18 cellular contexts compared by ENCODE assay signal in the genomic region with DNA sequence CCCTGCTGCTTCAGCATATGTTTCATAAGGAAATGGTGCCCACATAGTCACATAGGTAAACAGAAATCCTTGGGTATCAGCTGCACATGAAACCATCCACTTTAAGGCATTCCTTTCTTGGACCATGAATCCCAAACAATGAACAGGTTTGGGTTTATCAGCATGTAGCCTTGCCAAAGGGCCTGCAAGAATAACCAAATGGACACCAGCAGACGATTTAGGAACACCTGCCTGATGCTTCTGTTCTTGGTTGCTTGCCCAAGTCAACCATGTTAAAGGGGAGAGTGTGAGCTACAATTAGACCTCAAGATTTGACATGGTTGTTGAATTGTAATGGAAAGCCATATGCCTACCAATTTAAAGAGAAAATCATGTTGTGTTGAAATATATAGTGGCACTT.
DNase-seq lines count a peak whose midpoint lies in the region; FAIRE-seq and TF ChIP-seq lines count a peak whose summit lies in the region.
"Had no signal": no experiment of that assay in that cellular context is flagged by ENCODE, and none has a peak within 500 bp of the region (broad histone marks: within the 10 kb centered on the region; RNA-seq: fewer than 3 reads in every experiment).

No MANE protein-coding gene starts in this region.

- H2AFZ ChIP-seq in H1 (ENCODE audit: low read length) = peak overlapping the region; percentile 30; the same call in 1 of the 2 replicates
- no peak overlapping the region for H2AFZ ChIP-seq in Karpas-422 (ENCODE audit: low read length)

- CTCF ChIA-PET in H1 (lab: Charles Lee; ENCODE audit: partially characterized antibody) = no interaction called here

- no peak for TF ChIP-seq RAD21 in H1 (IDR thresholded peaks at IDR 0.05 in 1 of 2, conservative IDR thresholded peaks at IDR 0.05 in 1 of 2; ENCODE audit: low read depth in 2 of 2, low read length in 2 of 2)

- 79% methylated on average over 1 of the region's 1 CpG; no CpG with 5 or more reads in 1 of the 2 experiments for WGBS in H1 (ENCODE audit: extremely low coverage in 1 of 2, insufficient coverage in 1 of 2, insufficient read length in 1 of 2, insufficient replicate concordance in 2 of 2, low coverage in 1 of 2, low lambda C conversion rate in 2 of 2, missing lambda C conversion rate in 1 of 2), 2 experiments
- 55 to 69% methylated on average over 1 of the region's 1 CpG for WGBS in sigmoid colon, 2 donors

- H3K9ac ChIP-seq in H1 (replicated peaks in 1 of 4; ENCODE audit: extremely low read depth in 1 of 4, low read depth in 3 of 4, low read length in 3 of 4) (no peak overlapping the region), Karpas-422 (ENCODE audit: low read length) (no peak overlapping the region)
- H3K9ac ChIP-seq: BLaER1 treated with 17β-estradiol and CSF1 and Interleukin-3, amounts not matched to agents 10 nM and 100 nM had no signal

- H3K79me2 ChIP-seq in H1 (ENCODE audit: control insufficient read depth in 1 of 2, insufficient read depth in 2 of 2, low read length in 2 of 2) = no peaks in the 10 kb centered on the region
- no peaks in the 10 kb centered on the region for H3K79me2 ChIP-seq in Karpas-422 (ENCODE audit: low read length)

- no peak for FAIRE-seq in H1 (lab: Jason Lieb, UNC)
- FAIRE-seq: GM19239 had no signal

- DNase-seq in DMS 273 (lab: John Stamatoyannopoulos, UW; ENCODE audit: unreplicated experiment) (peak; percentile 24), DMS 273 treated with DMSO at 0.1 percent for 48 hours (lab: John Stamatoyannopoulos, UW) (no peak), NCI-H1694 (lab: John Stamatoyannopoulos, UW) (peak; percentile 56), NCI-H69 (lab: John Stamatoyannopoulos, UW) (peak; percentile 90), H1 (ENCODE audit: low read depth in 1 of 2, low spot score in 2 of 2) (no peak), Karpas-422 (no peak), sigmoid colon (no peak)
- DNase-seq in NK-92 treated with Interleukin-12 subunit alpha and Interleukin-12 subunit beta, amount 100 ng/mL, for 24 hours (lab: John Stamatoyannopoulos, UW) = no peak
- DNase-seq: Calu3; CD4-positive, CD25-positive, alpha-beta regulatory T cell; DND-41; GF-D8; GOT3 had no signal

- H4K5ac ChIP-seq in H1 (ENCODE audit: insufficient read length, low read depth, low read length) = no peak overlapping the region

- no peak overlapping the region for H3K56ac ChIP-seq in H1 (replicated peaks; ENCODE audit: insufficient read length, low read depth, low read length)

- H3K4ac ChIP-seq in H1 (replicated peaks; ENCODE audit: insufficient read length, low read depth, low read length) = no peak overlapping the region

- no peak overlapping the region for H3K23ac ChIP-seq in H1 (ENCODE audit: insufficient read length)

- H3K9me3 ChIP-seq in H1 (ENCODE audit: insufficient read depth in 2 of 2, low read depth in 1 of 2, low read length in 1 of 2) (no peaks in the 10 kb centered on the region), Karpas-422 (ENCODE audit: low read length) (peaks cover 17% of the 10 kb centered on the region), sigmoid colon (no peaks in the 10 kb centered on the region)
- H3K9me3 ChIP-seq: BLaER1 treated with 17β-estradiol and CSF1 and Interleukin-3, amounts not matched to agents 10 nM and 100 nM; HAP-1 had no signal

- H2BK12ac ChIP-seq in H1 (ENCODE audit: low read depth, low read length) = no peak overlapping the region

- H3K4me1 ChIP-seq in H1 (replicated peaks in 1 of 4; ENCODE audit: control insufficient read depth in 3 of 4, insufficient read depth in 4 of 4, low read length in 3 of 4) = peaks cover 0 to 5% (median 0%) of the 10 kb centered on the region in 4 experiments; a peak in 1 of 7 replicates
- no peaks in the 10 kb centered on the region for H3K4me1 ChIP-seq in Karpas-422 (ENCODE audit: low read length)
- H3K4me1 ChIP-seq in sigmoid colon = no peaks in the 10 kb centered on the region
- H3K4me1 ChIP-seq: BLaER1 treated with 17β-estradiol and CSF1 and Interleukin-3, amounts not matched to agents 10 nM and 100 nM had no signal

- no peak overlapping the region for H2BK15ac ChIP-seq in H1 (ENCODE audit: low read length)

- H2BK120ac ChIP-seq in H1 (replicated peaks; ENCODE audit: low read depth, low read length) = no peak overlapping the region

- no peak overlapping the region for H3K27ac ChIP-seq in H1 (ENCODE audit: low read depth, low read length)
- H3K27ac ChIP-seq in Karpas-422 (ENCODE audit: low read length) = no peak overlapping the region
- no peak overlapping the region for H3K27ac ChIP-seq in sigmoid colon
- H3K27ac ChIP-seq: 22Rv1; BLaER1 treated with 17β-estradiol and CSF1 and Interleukin-3, amounts not matched to agents 10 nM and 100 nM; HL-60 had no signal

- intact Hi-C loops in sigmoid colon (cut with DNase I) = no loop called here

- no peak overlapping the region for H4K91ac ChIP-seq in H1 (replicated peaks; ENCODE audit: insufficient read length, low read length)

- POLR2A ChIA-PET in H1 (lab: Charles Lee; ENCODE audit: partially characterized antibody) = no interaction called here

- H2BK5ac ChIP-seq in H1 (ENCODE audit: low read depth, low read length) = no peak overlapping the region

- H4K20me1 ChIP-seq in H1 (replicated peaks in 1 of 2; ENCODE audit: control insufficient read depth in 1 of 2, insufficient read depth in 2 of 2, low read length in 2 of 2) (no peaks in the 10 kb centered on the region), Karpas-422 (ENCODE audit: insufficient read depth, low read depth, low read length) (no peaks in the 10 kb centered on the region)
- H4K20me1 ChIP-seq: BLaER1 treated with 17β-estradiol and CSF1 and Interleukin-3, amounts not matched to agents 10 nM and 100 nM had no signal

- no peak overlapping the region for H3K14ac ChIP-seq in H1 (ENCODE audit: insufficient read length)

- TF ChIP-seq POLR2A in H1 (IDR thresholded peaks at IDR 0.05; ENCODE audit: control extremely low read depth in 1 of 2, low read depth in 2 of 2, low read length in 2 of 2) (no peak), sigmoid colon (IDR thresholded peaks at IDR 0.05) (no peak)

- no peaks in the 10 kb centered on the region for H3K36me3 ChIP-seq in H1 (ENCODE audit: control insufficient read depth in 2 of 4, insufficient read depth in 4 of 4, low read length in 3 of 4)
- no peaks in the 10 kb centered on the region for H3K36me3 ChIP-seq in Karpas-422 (ENCODE audit: insufficient read depth, low read length)
- H3K36me3 ChIP-seq in sigmoid colon = no peaks in the 10 kb centered on the region
- H3K36me3 ChIP-seq: BLaER1 treated with 17β-estradiol and CSF1 and Interleukin-3, amounts not matched to agents 10 nM and 100 nM; HAP-1 had no signal

- H3K4me3 ChIP-seq in H1 (ENCODE audit: extremely low read depth in 1 of 4, insufficient read depth in 2 of 4, low read depth in 3 of 4, low read length in 4 of 4) (no peak overlapping the region), Karpas-422 (ENCODE audit: low read length) (no peak overlapping the region), sigmoid colon (no peak overlapping the region)
- H3K4me3 ChIP-seq: BLaER1 treated with 17β-estradiol and CSF1 and Interleukin-3, amounts not matched to agents 10 nM and 100 nM; HAP-1 had no signal

- no peaks in the 10 kb centered on the region for H3K23me2 ChIP-seq in H1 (ENCODE audit: low read depth, low read length)

- H3K79me1 ChIP-seq in H1 (ENCODE audit: low read depth, low read length) = no peaks in the 10 kb centered on the region

- H2AK5ac ChIP-seq in H1 (ENCODE audit: low read depth, low read length) = no peak overlapping the region

- H3K18ac ChIP-seq in H1 (ENCODE audit: extremely low read depth, low read length) = no peak overlapping the region

- no peak for TF ChIP-seq CTCF in H1 (IDR thresholded peaks at IDR 0.05; ENCODE audit: control extremely low read depth in 1 of 3, insufficient read depth in 1 of 3, low read depth in 1 of 3, low read length in 3 of 3)
- no peak for TF ChIP-seq CTCF in sigmoid colon (IDR thresholded peaks at IDR 0.05)

- H3K9me2 ChIP-seq in Karpas-422 (replicated peaks; ENCODE audit: insufficient read depth, low read length) = no peaks in the 10 kb centered on the region

- H4K8ac ChIP-seq in H1 (ENCODE audit: extremely low read depth, insufficient read depth, low read length) = no peak overlapping the region

- H3K4me2 ChIP-seq in H1 (ENCODE audit: insufficient read depth in 1 of 2, low read depth in 2 of 2, low read length in 2 of 2) = no peak overlapping the region
- H3K4me2 ChIP-seq in Karpas-422 (ENCODE audit: low read depth, low read length, poor library complexity, severe bottlenecking) = no peak overlapping the region
- H3K4me2 ChIP-seq: BLaER1 treated with 17β-estradiol and CSF1 and Interleukin-3, amounts not matched to agents 10 nM and 100 nM had no signal

- TF ChIP-seq EP300 in H1 (IDR thresholded peaks at IDR 0.05; ENCODE audit: borderline replicate concordance in 1 of 2, low read depth in 2 of 2, low read length in 2 of 2) = no peak
- TF ChIP-seq EP300 in sigmoid colon (IDR thresholded peaks at IDR 0.05) = no peak

- H3K27me3 ChIP-seq in H1 (replicated peaks in 1 of 4; ENCODE audit: control insufficient read depth in 3 of 4, extremely low read depth in 1 of 4, insufficient read depth in 3 of 4, low read length in 3 of 4) (no peaks in the 10 kb centered on the region), Karpas-422 (ENCODE audit: low read length) (no peaks in the 10 kb centered on the region), sigmoid colon (no peaks in the 10 kb centered on the region)
- H3K27me3 ChIP-seq: BLaER1 treated with 17β-estradiol and CSF1 and Interleukin-3, amounts not matched to agents 10 nM and 100 nM had no signal

- H2BK20ac ChIP-seq in H1 (ENCODE audit: low read length) = no peak overlapping the region

TF ChIP-seq in H1, 55 proteins besides CTCF, POLR2A, EP300 and RAD21:
- TF ChIP-seq KDM5A (IDR thresholded peaks at IDR 0.05; ENCODE audit: low read length) = no peak
- TF ChIP-seq, protein P1, sequence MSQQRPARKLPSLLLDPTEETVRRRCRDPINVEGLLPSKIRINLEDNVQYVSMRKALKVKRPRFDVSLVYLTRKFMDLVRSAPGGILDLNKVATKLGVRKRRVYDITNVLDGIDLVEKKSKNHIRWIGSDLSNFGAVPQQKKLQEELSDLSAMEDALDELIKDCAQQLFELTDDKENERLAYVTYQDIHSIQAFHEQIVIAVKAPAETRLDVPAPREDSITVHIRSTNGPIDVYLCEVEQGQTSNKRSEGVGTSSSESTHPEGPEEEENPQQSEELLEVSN (IDR thresholded peaks at IDR 0.05) = no peak

Comparison
In these comparisons a context has a peak if more than half of its experiments do, and no peak if none do; other contexts are left out.
1. DNase-seq: peak in DMS 273 (single experiment), NCI-H1694 (single experiment) and NCI-H69 (single experiment); none in DMS 273 treated with DMSO at 0.1 percent for 48 hours (single experiment), H1 (0 of 2), NK-92 treated with Interleukin-12 subunit alpha and Interleukin-12 subunit beta, amount 100 ng/mL, for 24 hours (single experiment), Karpas-422 (single experiment) and sigmoid colon (single experiment).